Comparison of ENCODE assay signal across 8 cellular contexts in the genomic region with DNA sequence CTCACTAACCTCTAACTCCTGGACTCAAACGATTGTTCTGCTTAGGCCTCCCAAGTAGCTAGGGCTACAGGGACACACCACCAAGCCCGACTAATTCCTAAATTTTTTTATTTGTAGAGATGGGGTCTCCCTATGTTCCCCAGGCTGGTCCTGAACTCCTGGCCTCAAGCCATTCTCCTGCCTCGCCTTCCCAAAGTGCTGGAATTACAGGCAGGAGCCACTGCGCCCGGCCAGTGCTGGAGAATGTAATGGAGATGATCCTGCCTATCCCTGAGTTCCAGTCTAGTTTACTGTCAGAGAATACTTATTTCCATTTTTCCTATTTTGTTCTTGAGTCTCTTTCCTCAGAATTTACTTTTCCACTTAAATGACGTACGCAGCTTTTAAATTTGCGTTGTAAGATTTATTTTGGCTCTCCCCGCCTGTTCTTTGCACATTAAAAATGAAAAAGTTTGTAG.
DNase-seq lines count a peak whose midpoint lies in the region; TF ChIP-seq lines count a peak whose summit lies in the region.

A gene (plus strand): TSS at position 408 of the 458 bp plus-strand sequence. CDS start 1,606 bp downstream, outside the sequence.

- in situ Hi-C loops in HAP-1 (cut with MboI; ENCODE audit: low sequenced_read_pairs): loop anchor here (25.0 kb wide), 1 partner anchor 588 kb away; a partner anchor contains a TSS

- H3K9me3 ChIP-seq in HAP-1: no peaks in the 10 kb centered on the region

- H3K36me3 ChIP-seq in HAP-1 (replicated peaks): peaks cover 34% of the 10 kb centered on the region

- H3K4me3 ChIP-seq in HAP-1 (peak within 1 kb of the TSS; percentile 51), foreskin fibroblast (ENCODE audit: low read depth in 1 of 2, low read length in 2 of 2) (peak within 1 kb of the TSS; percentile 73 to 80), skeletal muscle cell (ENCODE audit: low read depth, low read length) (peak within 1 kb of the TSS; percentile 85)

- H3K27ac ChIP-seq in VCaP: peak within 1 kb of the TSS; percentile 96

- H3K4me1 ChIP-seq in HAP-1: peaks cover 15% of the 10 kb centered on the region

- TF ChIP-seq CTCF in VCaP (conservative IDR thresholded peaks at IDR 0.05) (no peak), foreskin fibroblast (IDR thresholded peaks at IDR 0.05; ENCODE audit: low read depth, low read length) (no peak)

- DNase-seq in HAP-1 (ENCODE audit: low spot score in 2 of 2): no peak
- DNase-seq in foreskin fibroblast: no peak
- DNase-seq in skeletal muscle cell (ENCODE audit: low read depth): no peak
- no peak for DNase-seq in stimulated activated naive CD4-positive, alpha-beta T cell treated with Interleukin-2 at 50 U/mL for 16 hours (lab: John Stamatoyannopoulos, UW)
- DNase-seq in GOT3 (lab: John Stamatoyannopoulos, UW): no peak
- no peak for DNase-seq in stimulated activated CD4-positive, alpha-beta T cell treated with anti-CD3 and anti-CD28 coated beads, Interleukin-15, amount 100 ng/mL, for 24 hours
- no peak for DNase-seq in DMS79 treated with DMSO at 0.1 percent for 48 hours (lab: John Stamatoyannopoulos, UW)

- H3K27me3 ChIP-seq in HAP-1 (ENCODE audit: low read depth): no peaks in the 10 kb centered on the region
